Comparison of ENCODE assay signal across 21 cellular contexts in genomic region chr11:9951714-9952275, GRCh38.
DNase-seq lines count a peak whose midpoint lies in the region; ATAC-seq and TF ChIP-seq lines count a peak whose summit lies in the region.
"Had no signal": no experiment of that assay in that cellular context is flagged by ENCODE, and none has a peak within 500 bp of the region (broad histone marks: within the 10 kb centered on the region; RNA-seq: fewer than 3 reads in every experiment).

No MANE protein-coding gene starts in this region.

- H3K27ac ChIP-seq in endodermal cell (ENCODE audit: low read depth, low read length): peak overlapping the region; percentile 22
- no peak overlapping the region for H3K27ac ChIP-seq in mesendoderm (ENCODE audit: low read depth, low read length)
- no peak overlapping the region for H3K27ac ChIP-seq in CD8-positive, alpha-beta T cell (ENCODE audit: low read depth, low read length)
- no peak overlapping the region for H3K27ac ChIP-seq in stomach
- H3K27ac ChIP-seq: left ventricle myocardium inferior, WERI-Rb-1 had no signal

- H3K18ac ChIP-seq in mesendoderm (ENCODE audit: low read length): peak overlapping the region; percentile 3

- no peak overlapping the region for H2BK15ac ChIP-seq in mesendoderm (replicated peaks; ENCODE audit: low read depth)

- no peak for TF ChIP-seq EP300 in stomach (IDR thresholded peaks at IDR 0.05)

- no peaks in the 10 kb centered on the region for H3K27me3 Mint-ChIP-seq in endodermal cell (ENCODE audit: insufficient read depth)
- no peaks in the 10 kb centered on the region for H3K27me3 Mint-ChIP-seq in naive thymus-derived CD8-positive, alpha-beta T cell
- no peaks in the 10 kb centered on the region for H3K27me3 Mint-ChIP-seq in CD8-positive, alpha-beta T cell (ENCODE audit: low read depth)
- H3K27me3 Mint-ChIP-seq: activated CD4-positive, alpha-beta memory T cell treated with anti-CD3 and anti-CD28 coated beads for 36 hours; CD4-positive, CD25-positive, alpha-beta regulatory T cell had no signal

- H2BK5ac ChIP-seq in mesendoderm (ENCODE audit: low read length): no peak overlapping the region

- no peak overlapping the region for H4K5ac ChIP-seq in mesendoderm (ENCODE audit: low read length)

- no peak overlapping the region for H4K8ac ChIP-seq in mesendoderm (ENCODE audit: low read depth, low read length)

- H3K79me2 ChIP-seq in mesendoderm (ENCODE audit: control insufficient read depth, insufficient read depth, low read length): no peaks in the 10 kb centered on the region

- 77% methylated on average over 1 of the region's 1 CpG; no CpG with 5 or more reads in 1 of the 2 experiments for WGBS in endodermal cell (ENCODE audit: insufficient coverage in 1 of 2, insufficient read length in 1 of 2), 2 experiments
- WGBS in mesendoderm (ENCODE audit: extremely low coverage, insufficient coverage, low lambda C conversion rate): no CpG with 5 or more reads among the region's 1 CpG
- 42 to 63% (median 60%) methylated on average over 1 of the region's 1 CpG for WGBS in stomach, 5 donors

- H3K9ac ChIP-seq in endodermal cell (ENCODE audit: extremely low read depth, low read length, poor library complexity, severe bottlenecking) (no peak overlapping the region), mesendoderm (ENCODE audit: low read length) (no peak overlapping the region)

- H3K4me3 Mint-ChIP-seq in endodermal cell: no peak overlapping the region
- H3K4me3 Mint-ChIP-seq in naive thymus-derived CD8-positive, alpha-beta T cell: no peak overlapping the region
- no peak overlapping the region for H3K4me3 Mint-ChIP-seq in CD8-positive, alpha-beta T cell
- H3K4me3 Mint-ChIP-seq: activated CD4-positive, alpha-beta memory T cell treated with anti-CD3 and anti-CD28 coated beads for 36 hours; CD4-positive, CD25-positive, alpha-beta regulatory T cell; T-helper 2 cell treated with Interferon-gamma antibody and Interleukin-4, amounts not matched to agents 5 μg/mL and 100 μg/mL, for 36 hours had no signal

- no peak overlapping the region for H2BK120ac ChIP-seq in mesendoderm (ENCODE audit: low read depth, low read length)

- H2AK5ac ChIP-seq in mesendoderm (ENCODE audit: low read length): no peak overlapping the region

- peaks cover 2% of the 10 kb centered on the region for H3K9me3 Mint-ChIP-seq in endodermal cell
- H3K9me3 Mint-ChIP-seq in naive thymus-derived CD8-positive, alpha-beta T cell: peaks cover 0 to 4% (median 0%) of the 10 kb centered on the region in 9 donors
- H3K9me3 Mint-ChIP-seq in CD8-positive, alpha-beta T cell: no peaks in the 10 kb centered on the region
- H3K9me3 Mint-ChIP-seq: activated CD4-positive, alpha-beta memory T cell treated with anti-CD3 and anti-CD28 coated beads for 36 hours; T-helper 2 cell treated with Interferon-gamma antibody and Interleukin-4, amounts not matched to agents 5 μg/mL and 100 μg/mL, for 36 hours had no signal

- H3K9me3 ChIP-seq in endodermal cell (ENCODE audit: control insufficient read depth, low read length) (no peaks in the 10 kb centered on the region), stomach (no peaks in the 10 kb centered on the region)
- no peaks in the 10 kb centered on the region for H3K9me3 ChIP-seq in CD8-positive, alpha-beta T cell (ENCODE audit: low read length)
- H3K9me3 ChIP-seq: left ventricle myocardium inferior had no signal

- intact Hi-C loops in CD8-positive, alpha-beta T cell (cut with DNase I, micrococcal nuclease): no loop called here
- intact Hi-C loops in stomach (cut with DNase I; ENCODE audit: low total_unique reads): no loop called here

- no peak overlapping the region for H3K27ac Mint-ChIP-seq in endodermal cell
- peak overlapping the region in 1 of 10 donors; percentile 18 for H3K27ac Mint-ChIP-seq in naive thymus-derived CD8-positive, alpha-beta T cell
- no peak overlapping the region for H3K27ac Mint-ChIP-seq in CD8-positive, alpha-beta T cell
- H3K27ac Mint-ChIP-seq: activated CD4-positive, alpha-beta memory T cell treated with anti-CD3 and anti-CD28 coated beads for 36 hours; CD4-positive, CD25-positive, alpha-beta regulatory T cell; T-helper 2 cell treated with Interferon-gamma antibody and Interleukin-4, amounts not matched to agents 5 μg/mL and 100 μg/mL, for 36 hours had no signal

- no peak for TF ChIP-seq POLR2A in stomach (IDR thresholded peaks at IDR 0.05)

- H3K36me3 ChIP-seq in endodermal cell (ENCODE audit: control insufficient read depth, insufficient read depth, low read length) (no peaks in the 10 kb centered on the region), mesendoderm (ENCODE audit: control insufficient read depth, insufficient read depth, low read length) (no peaks in the 10 kb centered on the region), stomach (no peaks in the 10 kb centered on the region)
- no peaks in the 10 kb centered on the region for H3K36me3 ChIP-seq in CD8-positive, alpha-beta T cell (ENCODE audit: insufficient read depth, low read length)
- H3K36me3 ChIP-seq: WERI-Rb-1 had no signal

- H3K4me2 ChIP-seq in mesendoderm (ENCODE audit: low read length): no peak overlapping the region

- POLR2A ChIA-PET in HEK293T (lab: Yijun Ruan, JAX): no interaction called here
- POLR2A ChIA-PET in naive thymus-derived CD8-positive, alpha-beta T cell (lab: Charles Lee): no interaction called here
- POLR2A ChIA-PET in CD8-positive, alpha-beta T cell (lab: Charles Lee): no interaction called here

- peaks cover 7% of the 10 kb centered on the region for H3K4me1 Mint-ChIP-seq in endodermal cell
- no peaks in the 10 kb centered on the region for H3K4me1 Mint-ChIP-seq in naive thymus-derived CD8-positive, alpha-beta T cell
- no peaks in the 10 kb centered on the region for H3K4me1 Mint-ChIP-seq in CD8-positive, alpha-beta T cell (ENCODE audit: low read depth)
- H3K4me1 Mint-ChIP-seq: CD4-positive, CD25-positive, alpha-beta regulatory T cell had no signal

- H3K36me3 Mint-ChIP-seq in endodermal cell (ENCODE audit: low read depth): peaks cover 2% of the 10 kb centered on the region
- peaks cover 0 to 26% (median 4%) of the 10 kb centered on the region in 3 donors for H3K36me3 Mint-ChIP-seq in naive thymus-derived CD8-positive, alpha-beta T cell
- H3K36me3 Mint-ChIP-seq in CD8-positive, alpha-beta T cell: peaks cover 2% of the 10 kb centered on the region
- H3K36me3 Mint-ChIP-seq: activated CD4-positive, alpha-beta memory T cell treated with anti-CD3 and anti-CD28 coated beads for 36 hours; CD4-positive, CD25-positive, alpha-beta regulatory T cell had no signal

- ATAC-seq in naive thymus-derived CD8-positive, alpha-beta T cell: no peak
- no peak for ATAC-seq in CD8-positive, alpha-beta T cell

- H3K4me3 ChIP-seq in AG10803 (ENCODE audit: low read length) (no peak overlapping the region), endodermal cell (ENCODE audit: low read length) (no peak overlapping the region), mesendoderm (ENCODE audit: low read length) (no peak overlapping the region), stomach (no peak overlapping the region)
- no peak overlapping the region for H3K4me3 ChIP-seq in CD8-positive, alpha-beta T cell (ENCODE audit: low read depth, low read length)
- H3K4me3 ChIP-seq: left ventricle myocardium inferior had no signal

- DNase-seq in AG10803 (ENCODE audit: low read depth): peak; percentile 66
- no peak for DNase-seq in HEK293T (ENCODE audit: extremely low spot score)
- DNase-seq in endodermal cell: no peak
- DNase-seq in mesendoderm: no peak
- no peak for DNase-seq in naive thymus-derived CD8-positive, alpha-beta T cell
- no peak for DNase-seq in SHP77 treated with DMSO at 0.1 percent for 48 hours (lab: John Stamatoyannopoulos, UW)
- DNase-seq in CD8-positive, alpha-beta T cell: no peak
- no peak for DNase-seq in stomach
- DNase-seq: ACHN; activated CD4-positive, alpha-beta memory T cell treated with anti-CD3 and anti-CD28 coated beads for 36 hours; activated gamma-delta T cell; activated T-cell treated with anti-CD3 and anti-CD28 coated beads for 4 hours; amniotic stem cell; CD4-positive, CD25-positive, alpha-beta regulatory T cell; central memory CD4-positive, alpha-beta T cell; left ventricle myocardium inferior; NCI-H1092; NCI-H2029 treated with DMSO at 0.1 percent for 48 hours; NK-92 treated with Interleukin-12 subunit alpha and Interleukin-12 subunit beta, amount 100 ng/mL, for 24 hours had no signal

- H3K4me1 ChIP-seq in endodermal cell (ENCODE audit: control insufficient read depth, insufficient read depth, low read length): no peaks in the 10 kb centered on the region
- H3K4me1 ChIP-seq in mesendoderm (ENCODE audit: control insufficient read depth, low read depth, low read length): no peaks in the 10 kb centered on the region
- no peaks in the 10 kb centered on the region for H3K4me1 ChIP-seq in CD8-positive, alpha-beta T cell (ENCODE audit: insufficient read depth, low read length)
- no peaks in the 10 kb centered on the region for H3K4me1 ChIP-seq in stomach

- H3K27me3 ChIP-seq in endodermal cell (ENCODE audit: control insufficient read depth, insufficient read depth, low read length, poor library complexity, severe bottlenecking) (no peaks in the 10 kb centered on the region), mesendoderm (ENCODE audit: insufficient read depth, low read length, poor library complexity) (no peaks in the 10 kb centered on the region), stomach (no peaks in the 10 kb centered on the region)
- no peaks in the 10 kb centered on the region for H3K27me3 ChIP-seq in CD8-positive, alpha-beta T cell (ENCODE audit: insufficient read depth, low read length)

- CTCF ChIA-PET in HEK293T (lab: Yijun Ruan, JAX): no interaction called here
- CTCF ChIA-PET in CD8-positive, alpha-beta T cell (lab: Charles Lee): no interaction called here

- H3K4ac ChIP-seq in mesendoderm (ENCODE audit: low read depth, low read length): peak overlapping the region; percentile 12

- no peak overlapping the region for H3K23ac ChIP-seq in mesendoderm (ENCODE audit: low read length)

- no peaks in the 10 kb centered on the region for H3K79me1 ChIP-seq in mesendoderm (ENCODE audit: low read length)

- no peak overlapping the region for H3K56ac ChIP-seq in mesendoderm (ENCODE audit: low read length)

- TF ChIP-seq CTCF in AG10803 (conservative IDR thresholded peaks at IDR 0.05; ENCODE audit: low read length) (no peak), endodermal cell (conservative IDR thresholded peaks at IDR 0.05) (no peak), stomach (IDR thresholded peaks at IDR 0.05) (no peak)
- TF ChIP-seq CTCF in CD8-positive, alpha-beta T cell (IDR thresholded peaks at IDR 0.05): no peak

TF ChIP-seq in HEK293T, 16 proteins besides CTCF, POLR2A, EP300 and RAD21:
- TF ChIP-seq, protein P1, sequence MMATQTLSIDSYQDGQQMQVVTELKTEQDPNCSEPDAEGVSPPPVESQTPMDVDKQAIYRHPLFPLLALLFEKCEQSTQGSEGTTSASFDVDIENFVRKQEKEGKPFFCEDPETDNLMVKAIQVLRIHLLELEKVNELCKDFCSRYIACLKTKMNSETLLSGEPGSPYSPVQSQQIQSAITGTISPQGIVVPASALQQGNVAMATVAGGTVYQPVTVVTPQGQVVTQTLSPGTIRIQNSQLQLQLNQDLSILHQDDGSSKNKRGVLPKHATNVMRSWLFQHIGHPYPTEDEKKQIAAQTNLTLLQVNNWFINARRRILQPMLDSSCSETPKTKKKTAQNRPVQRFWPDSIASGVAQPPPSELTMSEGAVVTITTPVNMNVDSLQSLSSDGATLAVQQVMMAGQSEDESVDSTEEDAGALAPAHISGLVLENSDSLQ (IDR thresholded peaks at IDR 0.05): peak; percentile 83
- no peak for TF ChIP-seq HDGF (IDR thresholded peaks at IDR 0.05; ENCODE audit: borderline replicate concordance)
